1 cellular context compared by ENCODE assay signal in genomic region chr22:35403356-35403755, GRCh38.
A peak's percentile ranks its signal among the peaks of the same experiment; 100 is the strongest.
TF ChIP-seq lines count a peak whose summit lies in the region.

No MANE protein-coding gene starts in this region.

TF ChIP-seq in HepG2, 621 proteins besides CTCF, POLR2A, EP300 and RAD21:
- TF ChIP-seq ZNF768 (CRISPR knock-in tag; IDR thresholded peaks at IDR 0.05) (peak; percentile 93), ZNF781 (CRISPR knock-in tag; IDR thresholded peaks at IDR 0.05; ENCODE audit: borderline replicate concordance, not compliant biosample characterization) (no peak), CERS6 (CRISPR knock-in tag; IDR thresholded peaks at IDR 0.05) (no peak), ZSCAN22 (CRISPR knock-in tag; IDR thresholded peaks at IDR 0.05) (no peak), MLXIP (CRISPR knock-in tag; IDR thresholded peaks at IDR 0.05; ENCODE audit: borderline replicate concordance) (no peak), FOXA1 (IDR thresholded peaks at IDR 0.05) (no peak), FOXA1 (CRISPR knock-in tag; IDR thresholded peaks at IDR 0.05) (no peak), PAF1 (CRISPR knock-in tag; IDR thresholded peaks at IDR 0.05) (no peak)
